ENCODE assay signal across 25 cellular contexts in the genomic region with DNA sequence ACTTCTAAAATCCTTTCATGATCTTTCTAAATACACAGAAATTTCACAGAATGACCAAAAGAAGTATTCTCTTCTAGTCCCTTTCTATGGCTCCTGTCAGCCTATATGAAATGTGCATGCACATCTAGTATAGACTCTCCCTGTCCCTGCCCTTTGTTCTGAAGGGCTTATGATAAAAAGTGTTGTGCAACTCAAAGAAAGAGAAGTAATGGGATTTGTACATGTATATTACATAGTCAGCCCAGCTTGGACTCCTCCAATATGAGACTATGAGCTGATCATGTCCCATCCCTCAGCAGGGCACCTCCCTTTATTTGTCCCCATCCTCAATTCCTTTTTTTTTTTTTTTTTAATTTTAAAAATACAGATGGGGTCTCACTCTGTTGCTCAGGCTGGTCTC. TPM values are rescaled to one million over a fixed set of nuclear protein-coding genes. Genes with fewer than 3 reads are reported as not detected.
"Had no signal": no experiment of that assay in that cellular context is flagged by ENCODE, and none has a peak within 500 bp of the region (broad histone marks: within the 10 kb centered on the region; RNA-seq: fewer than 3 reads in every experiment).

No MANE protein-coding gene starts in this region.

- H3K4me1 Mint-ChIP-seq: stimulated activated naive B cell treated with anti-CD40 and anti-IgM and Interleukin-4, amounts not matched to agents 10 μg/mL and 1 μg/mL and 100 μg/mL, for 72 hours; stimulated activated naive CD8-positive, alpha-beta T cell treated with anti-CD3 and anti-CD28 coated beads, Interleukin-15, amount 100 ng/mL, for 72 hours had no signal

- DNase-seq: cortex of kidney; effector memory CD4-positive, alpha-beta T cell; heart left ventricle; hippocampal formation; left colon; left ventricle myocardium superior; mesenchymal stem cell; midbrain; nephron progenitor cell; psoas muscle; retina; right lobe of liver; spleen; stimulated activated CD4-positive, alpha-beta T cell treated with anti-CD3 and anti-CD28 coated beads, Interleukin-15, amount 100 ng/mL, for 24 hours; stimulated activated CD4-positive, alpha-beta T cell treated with anti-CD3 and anti-CD28 coated beads, Interleukin-1b, Interleukin-23, amount 100 ng/mL, for 48 hours; stimulated activated CD4-positive, alpha-beta T cell treated with anti-CD3 and anti-CD28 coated beads, Interleukin-4, amount 100 ng/mL, for 24 hours; stimulated activated naive B cell treated with anti-CD40 and anti-IgM and Interleukin-4, amounts not matched to agents 10 μg/mL and 1 μg/mL and 100 μg/mL, for 72 hours; stimulated activated naive CD8-positive, alpha-beta T cell treated with anti-CD3 and anti-CD28 coated beads, Interleukin-15, amount 100 ng/mL, for 72 hours; testis had no signal

- H3K27ac Mint-ChIP-seq: stimulated activated naive B cell treated with anti-CD40 and anti-IgM and Interleukin-4, amounts not matched to agents 10 μg/mL and 1 μg/mL and 100 μg/mL, for 72 hours had no signal

- H3K4me3 Mint-ChIP-seq: nephron progenitor cell; stimulated activated naive B cell treated with anti-CD40 and anti-IgM and Interleukin-4, amounts not matched to agents 10 μg/mL and 1 μg/mL and 100 μg/mL, for 72 hours; stimulated activated naive CD8-positive, alpha-beta T cell treated with anti-CD3 and anti-CD28 coated beads, Interleukin-15, amount 100 ng/mL, for 72 hours had no signal

- H3K27ac ChIP-seq: psoas muscle, right lobe of liver, spleen, testis, tibial nerve had no signal

- H3K27me3 ChIP-seq: heart left ventricle, right lobe of liver, spleen, testis, tibial nerve had no signal

- ATAC-seq: esophagus mucosa; heart left ventricle; left colon; left ventricle myocardium superior; psoas muscle; right lobe of liver; stimulated activated naive B cell treated with anti-CD40 and anti-IgM and Interleukin-4, amounts not matched to agents 10 μg/mL and 1 μg/mL and 100 μg/mL, for 72 hours; stimulated activated naive CD8-positive, alpha-beta T cell treated with anti-CD3 and anti-CD28 coated beads, Interleukin-15, amount 100 ng/mL, for 72 hours had no signal

- H3K4me3 ChIP-seq: heart left ventricle, lung, psoas muscle, right lobe of liver, spleen, testis, tibial nerve had no signal

- H3K27me3 Mint-ChIP-seq: stimulated activated naive B cell treated with anti-CD40 and anti-IgM and Interleukin-4, amounts not matched to agents 10 μg/mL and 1 μg/mL and 100 μg/mL, for 72 hours; stimulated activated naive CD8-positive, alpha-beta T cell treated with anti-CD3 and anti-CD28 coated beads, Interleukin-15, amount 100 ng/mL, for 72 hours had no signal

- H3K9me3 Mint-ChIP-seq: nephron progenitor cell; stimulated activated naive B cell treated with anti-CD40 and anti-IgM and Interleukin-4, amounts not matched to agents 10 μg/mL and 1 μg/mL and 100 μg/mL, for 72 hours; stimulated activated naive CD8-positive, alpha-beta T cell treated with anti-CD3 and anti-CD28 coated beads, Interleukin-15, amount 100 ng/mL, for 72 hours had no signal

RNA-seq across cellular contexts. Expression of a gene that starts 42.1 kb away (rescaled TPM):
- total RNA-seq: fibroblast of lung, frontal cortex, kidney epithelial cell had no signal
